Comparison of ENCODE assay signal across 13 cellular contexts in genomic region chr11:78230161-78230877, GRCh38. TPM values are rescaled to one million over a fixed set of nuclear protein-coding genes. Genes with fewer than 3 reads are reported as not detected.
DNase-seq lines count a peak whose midpoint lies in the region; ATAC-seq and TF ChIP-seq lines count a peak whose summit lies in the region.
"Had no signal": no experiment of that assay in that cellular context is flagged by ENCODE, and none has a peak within 500 bp of the region (broad histone marks: within the 10 kb centered on the region; RNA-seq: fewer than 3 reads in every experiment).

No MANE protein-coding gene starts in this region.

- no peaks in the 10 kb centered on the region for H3K9me3 Mint-ChIP-seq in stimulated activated memory B cell treated with anti-CD40 and anti-IgM and Interleukin-4, amounts not matched to agents 10 μg/mL and 1 μg/mL and 100 μg/mL, for 72 hours
- no peaks in the 10 kb centered on the region for H3K9me3 Mint-ChIP-seq in type B pancreatic cell

- H3K4me3 ChIP-seq in SK-N-SH (ENCODE audit: low read depth in 2 of 2, low read length in 1 of 2): no peak overlapping the region
- H3K4me3 ChIP-seq in cardiac muscle cell: no peak overlapping the region
- no peak overlapping the region for H3K4me3 ChIP-seq in HAP-1
- H3K4me3 ChIP-seq: tibial artery had no signal

- TF ChIP-seq RAD21 in SK-N-SH (IDR thresholded peaks at IDR 0.05; ENCODE audit: low read length): no peak

- H3K4me1 ChIP-seq in SK-N-SH (ENCODE audit: control insufficient read depth in 1 of 2, insufficient read depth in 2 of 2, low read depth in 1 of 2, low read length in 1 of 2) (peaks cover 0 to 21% of the 10 kb centered on the region in 2 experiments; a peak in 2 of 4 replicates), cardiac muscle cell (ENCODE audit: low read depth) (peaks cover 9% of the 10 kb centered on the region), HAP-1 (no peaks in the 10 kb centered on the region)
- H3K4me1 ChIP-seq: parathyroid adenoma had no signal

- H3K27ac Mint-ChIP-seq in stimulated activated memory B cell treated with anti-CD40 and anti-IgM and Interleukin-4, amounts not matched to agents 10 μg/mL and 1 μg/mL and 100 μg/mL, for 72 hours: peak overlapping the region; percentile 3
- no peak overlapping the region for H3K27ac Mint-ChIP-seq in type B pancreatic cell

- H3K9ac ChIP-seq in SK-N-SH: no peak overlapping the region
- H3K9ac ChIP-seq: parathyroid adenoma had no signal

- H3F3A ChIP-seq in SK-N-SH (replicated peaks; ENCODE audit: insufficient read depth): peaks cover 10% of the 10 kb centered on the region

- no peak overlapping the region for H3K4me3 Mint-ChIP-seq in stimulated activated memory B cell treated with anti-CD40 and anti-IgM and Interleukin-4, amounts not matched to agents 10 μg/mL and 1 μg/mL and 100 μg/mL, for 72 hours
- H3K4me3 Mint-ChIP-seq in type B pancreatic cell: no peak overlapping the region

- H3K36me3 Mint-ChIP-seq in stimulated activated memory B cell treated with anti-CD40 and anti-IgM and Interleukin-4, amounts not matched to agents 10 μg/mL and 1 μg/mL and 100 μg/mL, for 72 hours: peaks cover 10% of the 10 kb centered on the region
- peaks cover 7% of the 10 kb centered on the region for H3K36me3 Mint-ChIP-seq in type B pancreatic cell

- TF ChIP-seq CTCF in SK-N-SH (IDR thresholded peaks at IDR 0.05): no peak
- TF ChIP-seq CTCF in cardiac muscle cell (IDR thresholded peaks at IDR 0.05; ENCODE audit: low read depth, low read length): no peak
- TF ChIP-seq CTCF in type B pancreatic cell (conservative IDR thresholded peaks at IDR 0.05): no peak

- POLR2A ChIA-PET in SK-N-SH (lab: Yijun Ruan, JAX): no interaction called here

- H3K27me3 Mint-ChIP-seq in stimulated activated memory B cell treated with anti-CD40 and anti-IgM and Interleukin-4, amounts not matched to agents 10 μg/mL and 1 μg/mL and 100 μg/mL, for 72 hours: no peaks in the 10 kb centered on the region
- no peaks in the 10 kb centered on the region for H3K27me3 Mint-ChIP-seq in type B pancreatic cell

- ATAC-seq in SK-N-SH treated with all-trans-retinoic acid at 6 μM for 48 hours: no peak
- ATAC-seq in stimulated activated memory B cell treated with anti-CD40 and anti-IgM and Interleukin-4, amounts not matched to agents 10 μg/mL and 1 μg/mL and 100 μg/mL, for 72 hours: no peak
- no peak for ATAC-seq in GM18868 (IDR thresholded peaks at IDR 0.05; ENCODE audit: unreplicated experiment)
- ATAC-seq: foreskin keratinocyte had no signal

- no peak overlapping the region for H2AFZ ChIP-seq in SK-N-SH (ENCODE audit: low read depth)
- H2AFZ ChIP-seq: parathyroid adenoma had no signal

- TF ChIP-seq EP300 in SK-N-SH (IDR thresholded peaks at IDR 0.05; ENCODE audit: borderline replicate concordance in 1 of 2, low read depth in 1 of 2, low read length in 1 of 2): no peak

- no peaks in the 10 kb centered on the region for H3K27me3 ChIP-seq in SK-N-SH (ENCODE audit: insufficient read depth)
- H3K27me3 ChIP-seq in cardiac muscle cell: no peaks in the 10 kb centered on the region
- H3K27me3 ChIP-seq in HAP-1 (ENCODE audit: low read depth): no peaks in the 10 kb centered on the region
- H3K27me3 ChIP-seq: foreskin keratinocyte, tibial artery had no signal

- no peaks in the 10 kb centered on the region for H4K20me1 ChIP-seq in SK-N-SH (ENCODE audit: insufficient read depth)

- H3K36me3 ChIP-seq in SK-N-SH (replicated peaks in 1 of 2; ENCODE audit: control insufficient read depth in 1 of 2, insufficient read depth in 2 of 2, low read length in 1 of 2) (peaks cover 0 to 17% of the 10 kb centered on the region in 2 experiments), cardiac muscle cell (no peaks in the 10 kb centered on the region), HAP-1 (replicated peaks) (peaks cover 5% of the 10 kb centered on the region; the same call in 1 of the 2 replicates)

- no peaks in the 10 kb centered on the region for H3K9me2 ChIP-seq in SK-N-SH

- no peaks in the 10 kb centered on the region for H3K9me3 ChIP-seq in SK-N-SH
- H3K9me3 ChIP-seq in cardiac muscle cell (ENCODE audit: low read depth): no peaks in the 10 kb centered on the region
- no peaks in the 10 kb centered on the region for H3K9me3 ChIP-seq in HAP-1
- H3K9me3 ChIP-seq: tibial artery had no signal

- H3K27ac ChIP-seq in SK-N-SH (ENCODE audit: low read depth in 2 of 2, low read length in 1 of 2): peak overlapping the region in 1 of 2 experiments; percentile 53; a peak in 2 of 4 replicates
- peak overlapping the region; percentile 5 for H3K27ac ChIP-seq in cardiac muscle cell
- H3K27ac ChIP-seq: foreskin keratinocyte, parathyroid adenoma had no signal

- in situ Hi-C loops in HAP-1 (cut with MboI; ENCODE audit: low sequenced_read_pairs): no loop called here

- H3K79me2 ChIP-seq in SK-N-SH (ENCODE audit: insufficient read depth): no peaks in the 10 kb centered on the region
- H3K79me2 ChIP-seq: parathyroid adenoma had no signal

- DNase-seq in SK-N-SH (peak; percentile 54), NCI-H226 (peak; percentile 24), cardiac muscle cell (ENCODE audit: low read depth in 1 of 2, low spot score in 1 of 2) (peak in 1 of 2 donors; percentile 26), HAP-1 (ENCODE audit: low spot score in 2 of 2) (no peak), type B pancreatic cell (ENCODE audit: extremely low spot score, unreplicated experiment) (no peak)
- DNase-seq: activated T-cell treated with anti-CD3 and anti-CD28 coated beads, Interleukin-2, amount 50 U/mL, for 48 hours; effector CD8-positive, alpha-beta T cell; foreskin keratinocyte; tibial artery had no signal

- 94% methylated on average over 7 of the region's 7 CpGs for WGBS in SK-N-SH (ENCODE audit: low lambda C conversion rate)

- H3K4me1 Mint-ChIP-seq in stimulated activated memory B cell treated with anti-CD40 and anti-IgM and Interleukin-4, amounts not matched to agents 10 μg/mL and 1 μg/mL and 100 μg/mL, for 72 hours: peaks cover 22% of the 10 kb centered on the region
- H3K4me1 Mint-ChIP-seq in type B pancreatic cell (ENCODE audit: unreplicated experiment): peaks cover 11% of the 10 kb centered on the region

- H3K4me2 ChIP-seq in SK-N-SH: no peak overlapping the region

- CTCF ChIA-PET in SK-N-SH (lab: Yijun Ruan, JAX): interaction anchor here (0.6 to 2.5 kb wide), 3 partner anchors 185 to 334 kb away, joined by 3 to 19 read pairs (median 5); no protein-coding TSS in a partner anchor

TF ChIP-seq in SK-N-SH, 30 proteins besides CTCF, POLR2A, EP300 and RAD21 (continues in another document):
- TF ChIP-seq ZBTB33 (IDR thresholded peaks at IDR 0.05; ENCODE audit: borderline replicate concordance, low read depth): no peak
- no peak for TF ChIP-seq NRF1 (IDR thresholded peaks at IDR 0.05; ENCODE audit: low read depth, low read length)
- TF ChIP-seq TEAD4 (IDR thresholded peaks at IDR 0.05; ENCODE audit: borderline replicate concordance, insufficient read depth): no peak
- no peak for TF ChIP-seq TAF1 (IDR thresholded peaks at IDR 0.05; ENCODE audit: borderline replicate concordance, low read depth, low read length)
- peak; percentile 25; the same call in 1 of the 2 replicates for TF ChIP-seq NFIC (IDR thresholded peaks at IDR 0.05; ENCODE audit: borderline replicate concordance)

TF ChIP-seq in SK-N-SH treated with all-trans-retinoic acid at 6 μM for 48 hours, 23 proteins besides CTCF, POLR2A, EP300 and RAD21 (continues in another document):
- TF ChIP-seq TCF4 (CRISPR knock-in tag; IDR thresholded peaks at IDR 0.05; ENCODE audit: borderline replicate concordance): no peak
- TF ChIP-seq ZNF70 (CRISPR knock-in tag; IDR thresholded peaks at IDR 0.05): no peak
- TF ChIP-seq CSRNP3 (CRISPR knock-in tag; IDR thresholded peaks at IDR 0.05): no peak
- TF ChIP-seq ZNF8 (CRISPR knock-in tag; IDR thresholded peaks at IDR 0.05): no peak
- TF ChIP-seq BACH2 (CRISPR knock-in tag; IDR thresholded peaks at IDR 0.05; ENCODE audit: borderline replicate concordance): no peak
- TF ChIP-seq ISL1 (CRISPR knock-in tag; IDR thresholded peaks at IDR 0.05): no peak
- TF ChIP-seq OSR1 (CRISPR knock-in tag; IDR thresholded peaks at IDR 0.05): no peak

RNA-seq across cellular contexts. Expression of gene USP35, which starts 41.6 kb away (rescaled TPM):
- polyA plus RNA-seq in SK-N-SH (2012; rRNA removed): 8.0 and 8.4 TPM in 2 replicates
- polyA plus RNA-seq in SK-N-SH (2012; cell fraction: cytosol; rRNA removed): 4.4 and 5.3 TPM in 2 replicates
- polyA plus RNA-seq in SK-N-SH (2012; cell fraction: nucleus; rRNA removed): 32.8 and 39.6 TPM in 2 replicates
- 25.1 and 35.0 TPM in 2 replicates for total RNA-seq in cardiac muscle cell
- 11.1 and 13.3 TPM in 2 replicates for polyA plus RNA-seq in cardiac muscle cell
- total RNA-seq in type B pancreatic cell (ENCODE audit: low replicate concordance): 8.9 and 9.7 TPM in 2 replicates

RNA-seq across cellular contexts. Expression of gene KCTD21, which starts 41.9 kb away (rescaled TPM):
- 5.0 and 7.5 TPM in 2 replicates for polyA plus RNA-seq in SK-N-SH (2012; rRNA removed)
- 4.9 and 5.3 TPM in 2 replicates for polyA plus RNA-seq in SK-N-SH (2012; cell fraction: cytosol; rRNA removed)
- polyA plus RNA-seq in SK-N-SH (2012; cell fraction: nucleus; rRNA removed): 5.3 and 12.7 TPM in 2 replicates
- 8.6 and 15.8 TPM in 2 replicates for total RNA-seq in cardiac muscle cell
- 4.8 and 5.8 TPM in 2 replicates for polyA plus RNA-seq in cardiac muscle cell
- 9.7 and 10.7 TPM in 2 replicates for total RNA-seq in type B pancreatic cell (ENCODE audit: low replicate concordance)

Comparison
In these comparisons a context has a peak if more than half of its experiments do, and no peak if none do; other contexts are left out.
1. DNase-seq: peak in SK-N-SH (single experiment) and NCI-H226 (single experiment); none in HAP-1 (0 of 2) and type B pancreatic cell (single experiment).